1 cellular context compared by ENCODE assay signal in the genomic region with DNA sequence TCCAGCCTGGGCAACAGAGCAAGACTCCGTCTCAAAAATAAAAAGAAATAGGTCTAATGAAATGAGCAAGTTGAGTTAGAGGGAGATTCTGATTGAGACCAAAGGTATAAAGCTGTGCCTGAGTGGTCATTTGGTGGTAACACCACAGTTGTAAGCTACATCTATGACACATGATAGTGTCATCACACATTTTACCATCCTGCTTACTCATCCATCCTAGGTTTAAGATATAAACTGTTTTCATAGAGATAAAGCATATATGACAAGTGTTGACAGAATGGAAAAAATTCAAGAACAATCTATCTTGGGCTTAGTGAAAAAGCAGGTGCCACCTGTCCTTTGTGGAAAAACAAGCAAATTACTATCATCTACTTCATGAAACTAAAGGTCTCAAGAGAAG.
TF ChIP-seq lines count a peak whose summit lies in the region.

No MANE protein-coding gene starts in this region.

TF ChIP-seq in K562, 482 proteins besides CTCF, POLR2A, EP300 and RAD21:
- TF ChIP-seq BRD4 (IDR thresholded peaks at IDR 0.05) (no peak), CBFA2T3 (IDR thresholded peaks at IDR 0.05) (peak; percentile 31; the same call in 1 of the 2 replicates), RFX7 (CRISPR knock-in tag; IDR thresholded peaks at IDR 0.05) (no peak), ARID1B (IDR thresholded peaks at IDR 0.05) (peak; percentile 35; the same call in 1 of the 2 replicates), JUN (IDR thresholded peaks at IDR 0.05; ENCODE audit: borderline replicate concordance, low read depth, low read length) (peak; percentile 51; the same call in 1 of the 2 replicates), JUN (CRISPR knock-in tag; IDR thresholded peaks at IDR 0.05; ENCODE audit: borderline replicate concordance) (no peak), JUND (IDR thresholded peaks at IDR 0.05; ENCODE audit: borderline replicate concordance, low read depth, low read length) (peak; percentile 19; the same call in 1 of the 2 replicates), JUND (tag; IDR thresholded peaks at IDR 0.05; ENCODE audit: borderline replicate concordance, low read depth, low read length) (no peak), MEIS2 (IDR thresholded peaks at IDR 0.05; ENCODE audit: partially characterized antibody) (peak; percentile 72), CBFA2T2 (conservative IDR thresholded peaks at IDR 0.05) (0 out of 2 replicates have a peak, but pooled peaks have one; percentile 2), DNMT1 (IDR thresholded peaks at IDR 0.05) (no peak), TCFL5 (CRISPR knock-in tag; conservative IDR thresholded peaks at IDR 0.05) (no peak), SIN3B (IDR thresholded peaks at IDR 0.05; ENCODE audit: low read depth) (no peak), KDM1A (IDR thresholded peaks at IDR 0.05) (0 out of 4 replicates have a peak, but pooled peaks of 1 of the 2 experiments have one; percentile 27), ZNF133 (CRISPR knock-in tag; IDR thresholded peaks at IDR 0.05) (no peak), FOSL1 (tag; conservative IDR thresholded peaks at IDR 0.05) (peak; percentile 98), MAFG (tag; conservative IDR thresholded peaks at IDR 0.05) (0 out of 2 replicates have a peak, but pooled peaks have one; percentile 21)
- TF ChIP-seq, protein P1, sequence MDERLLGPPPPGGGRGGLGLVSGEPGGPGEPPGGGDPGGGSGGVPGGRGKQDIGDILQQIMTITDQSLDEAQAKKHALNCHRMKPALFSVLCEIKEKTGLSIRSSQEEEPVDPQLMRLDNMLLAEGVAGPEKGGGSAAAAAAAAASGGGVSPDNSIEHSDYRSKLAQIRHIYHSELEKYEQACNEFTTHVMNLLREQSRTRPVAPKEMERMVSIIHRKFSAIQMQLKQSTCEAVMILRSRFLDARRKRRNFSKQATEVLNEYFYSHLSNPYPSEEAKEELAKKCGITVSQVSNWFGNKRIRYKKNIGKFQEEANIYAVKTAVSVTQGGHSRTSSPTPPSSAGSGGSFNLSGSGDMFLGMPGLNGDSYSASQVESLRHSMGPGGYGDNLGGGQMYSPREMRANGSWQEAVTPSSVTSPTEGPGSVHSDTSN (CRISPR knock-in tag; IDR thresholded peaks at IDR 0.05; ENCODE audit: low read depth) = no peak
- TF ChIP-seq, protein P1 (tag; conservative IDR thresholded peaks at IDR 0.05; ENCODE audit: low read depth) = peak; percentile 49; the same call in 1 of the 2 replicates
- TF ChIP-seq, protein P2, sequence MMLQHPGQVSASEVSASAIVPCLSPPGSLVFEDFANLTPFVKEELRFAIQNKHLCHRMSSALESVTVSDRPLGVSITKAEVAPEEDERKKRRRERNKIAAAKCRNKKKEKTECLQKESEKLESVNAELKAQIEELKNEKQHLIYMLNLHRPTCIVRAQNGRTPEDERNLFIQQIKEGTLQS (IDR thresholded peaks at IDR 0.05) = peak; percentile 79
- TF ChIP-seq, protein P2 (CRISPR knock-in tag; conservative IDR thresholded peaks at IDR 0.05) = no peak
